In genomic region chr12:11652351-11653040, GRCh38 we compare ENCODE assay signal across 8 cellular contexts. TPM values are rescaled to one million over a fixed set of nuclear protein-coding genes. Genes with fewer than 3 reads are reported as not detected.
DNase-seq lines count a peak whose midpoint lies in the region; ATAC-seq and TF ChIP-seq lines count a peak whose summit lies in the region.

No MANE protein-coding gene starts in this region.

- WGBS in upper lobe of left lung, 2 donors = 9 to 10% methylated on average over 16 of the region's 16 CpGs

- TF ChIP-seq POLR2A in upper lobe of left lung (IDR thresholded peaks at IDR 0.05) = peak in 1 of 4 donors; percentile 78

- TF ChIP-seq CTCF in HFFc6 (IDR thresholded peaks at IDR 0.05) = no peak
- TF ChIP-seq CTCF in upper lobe of left lung (IDR thresholded peaks at IDR 0.05) = no peak

- peaks cover 46% of the 10 kb centered on the region for H3K4me1 Mint-ChIP-seq in HFFc6 (ENCODE audit: low read depth)

- H3K4me3 ChIP-seq in GM08714 (ENCODE audit: low read length) (peak overlapping the region; percentile 90), duodenal mucosa (ENCODE audit: low read depth in 1 of 2, low read length in 2 of 2) (peak overlapping the region; percentile 79 to 88), upper lobe of left lung (peak overlapping the region; percentile 15 to 89 (median 68))

- peaks cover 29 to 30% of the 10 kb centered on the region in 2 donors for H3K4me1 ChIP-seq in duodenal mucosa (ENCODE audit: control insufficient read depth in 1 of 2, insufficient read depth in 2 of 2, low read length in 2 of 2)
- peaks cover 43 to 64% (median 43%) of the 10 kb centered on the region in 4 donors for H3K4me1 ChIP-seq in upper lobe of left lung

- no peaks in the 10 kb centered on the region for H3K9me3 Mint-ChIP-seq in HFFc6

- H3K9ac ChIP-seq in duodenal mucosa (ENCODE audit: low read depth in 1 of 2, low read length in 2 of 2) = peak overlapping the region; percentile 69 to 86

- H3K27me3 Mint-ChIP-seq in HFFc6 (ENCODE audit: insufficient read depth) = peaks cover 1% of the 10 kb centered on the region

- peak overlapping the region; percentile 22 for H3K27ac ChIP-seq in duodenal mucosa (ENCODE audit: low read depth, low read length)
- H3K27ac ChIP-seq in upper lobe of left lung = peak overlapping the region; percentile 94 to 97 (median 96)

- H3K27me3 ChIP-seq in duodenal mucosa (ENCODE audit: control insufficient read depth in 1 of 2, insufficient read depth in 2 of 2, low read length in 2 of 2) = no peaks in the 10 kb centered on the region
- no peaks in the 10 kb centered on the region for H3K27me3 ChIP-seq in upper lobe of left lung

- peak in 1 of 4 donors; percentile 34 for TF ChIP-seq EP300 in upper lobe of left lung (IDR thresholded peaks at IDR 0.05)

- H3K36me3 ChIP-seq in duodenal mucosa (ENCODE audit: control insufficient read depth in 1 of 2, insufficient read depth in 2 of 2, low read length in 2 of 2) (no peaks in the 10 kb centered on the region), upper lobe of left lung (no peaks in the 10 kb centered on the region)

- peak; percentile 31 to 42 for ATAC-seq in upper lobe of left lung (ENCODE audit: low FRiP score in 2 of 2)
- no peak for ATAC-seq in GM21526 (IDR thresholded peaks at IDR 0.05; ENCODE audit: low FRiP score, unreplicated experiment)

- H3K27ac Mint-ChIP-seq in HFFc6 = peak overlapping the region; percentile 98

- H3K9me3 ChIP-seq in duodenal mucosa (ENCODE audit: control insufficient read depth in 1 of 2, low read length in 2 of 2) (no peaks in the 10 kb centered on the region), upper lobe of left lung (no peaks in the 10 kb centered on the region)

- DNase-seq in HFFc6 (peak; percentile 69), RPMI7951 (ENCODE audit: low read depth) (peak; percentile 68), midbrain (lab: John Stamatoyannopoulos, UW) (peak; percentile 27), upper lobe of left lung (peak in 1 of 2 donors; percentile 76), NCI-H1436 treated with DMSO at 0.1 percent for 48 hours (lab: John Stamatoyannopoulos, UW) (no peak)

- peaks cover 10% of the 10 kb centered on the region for H3K36me3 Mint-ChIP-seq in HFFc6 (ENCODE audit: low read depth)

- peak overlapping the region; percentile 95 for H3K4me3 Mint-ChIP-seq in HFFc6

RNA-seq across cellular contexts. Expression of gene ETV6, which starts 3.0 kb away (rescaled TPM):
- 10 to 100 TPM; 14.6 to 20.5 (median 16.6) TPM for total RNA-seq in HFFc6 (2021; fragmentation: NEBNext Ultra II Directional; extraction: Animal tissue kit (Norgen Biotek cat#: 25700))
- 6.4 and 7.9 TPM in 2 replicates for total RNA-seq in RPMI7951 (2014; rRNA removed; shearing (Covaris generic))
- 10 to 100 TPM; 22.2 to 93.2 (median 37.5) TPM for total RNA-seq in upper lobe of left lung
